In the genomic region with DNA sequence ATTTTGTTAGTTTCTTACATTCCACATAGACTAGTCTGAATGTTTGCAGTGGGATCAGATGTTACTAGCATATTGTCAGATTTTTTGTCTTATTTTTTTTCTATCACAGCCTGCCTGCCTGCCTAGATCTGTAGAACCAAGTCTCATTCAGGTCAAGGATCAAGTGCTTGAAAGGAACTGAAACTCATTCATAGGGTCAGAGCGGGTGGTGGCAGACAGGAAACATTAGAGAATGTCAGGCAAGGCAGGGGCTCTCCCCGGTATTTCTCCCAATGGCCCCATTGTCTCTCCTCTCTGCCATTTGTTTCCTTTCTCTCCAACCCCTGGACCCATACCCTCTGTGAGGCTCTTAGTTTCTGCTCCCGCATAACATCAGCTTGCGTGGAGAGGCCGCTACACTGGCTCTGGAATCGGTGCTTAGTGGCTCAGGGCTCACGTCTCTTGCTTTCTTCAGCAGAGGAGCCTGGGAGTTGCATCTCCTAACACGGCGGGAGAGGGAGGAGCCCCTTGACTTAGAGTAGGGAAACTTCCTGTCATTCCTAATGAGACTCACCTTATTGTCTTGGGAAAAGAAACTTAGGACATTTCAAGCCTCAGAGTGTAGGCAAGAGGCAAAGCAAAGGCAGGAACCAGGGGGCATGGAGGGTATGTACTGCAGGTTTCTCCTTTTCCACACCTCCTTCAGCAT, we compare ENCODE assay signal across 11 cellular contexts. TPM values are rescaled to one million over a fixed set of nuclear protein-coding genes. Genes with fewer than 3 reads are reported as not detected.
A peak's percentile ranks its signal among the peaks of the same experiment; 100 is the strongest.
DNase-seq lines count a peak whose midpoint lies in the region; ATAC-seq and TF ChIP-seq lines count a peak whose summit lies in the region.
"Had no signal": no experiment of that assay in that cellular context is flagged by ENCODE, and none has a peak within 500 bp of the region (broad histone marks: within the 10 kb centered on the region; RNA-seq: fewer than 3 reads in every experiment).

No MANE protein-coding gene starts in this region.

- peaks cover 2% of the 10 kb centered on the region; the same call in 1 of the 2 replicates for H3K27me3 ChIP-seq in BE2C

- peaks cover 38% of the 10 kb centered on the region for H3K27me3 Mint-ChIP-seq in activated T-cell treated with anti-CD3 and anti-CD28 coated beads, Interleukin-2, amount 50 U/mL, for 4 hours (ENCODE audit: low read depth)

- peak; percentile 41 for DNase-seq in NCI-H2227 treated with DMSO at 0.1 percent for 48 hours (lab: John Stamatoyannopoulos, UW)
- no peak for DNase-seq in NCI-H2227 (lab: John Stamatoyannopoulos, UW; ENCODE audit: unreplicated experiment)
- peak; percentile 80 for DNase-seq in pons (ENCODE audit: low spot score)
- no peak for DNase-seq in BE2C
- no peak for DNase-seq in activated T-cell treated with anti-CD3 and anti-CD28 coated beads, Interleukin-2, amount 50 U/mL, for 4 hours
- no peak for DNase-seq in OCI-M1 (lab: John Stamatoyannopoulos, UW)
- DNase-seq: hippocampal formation; NCI-H1930; stimulated activated naive CD4-positive, alpha-beta T cell treated with Interleukin-2 at 50 U/mL for 16 hours had no signal

- no peaks in the 10 kb centered on the region for H3K36me3 Mint-ChIP-seq in activated T-cell treated with anti-CD3 and anti-CD28 coated beads, Interleukin-2, amount 50 U/mL, for 4 hours (ENCODE audit: insufficient read depth)

- no peaks in the 10 kb centered on the region for H3K9me3 Mint-ChIP-seq in activated T-cell treated with anti-CD3 and anti-CD28 coated beads, Interleukin-2, amount 50 U/mL, for 4 hours

- no peaks in the 10 kb centered on the region for H3K36me3 ChIP-seq in BE2C

- no peak overlapping the region for H3K4me3 Mint-ChIP-seq in activated T-cell treated with anti-CD3 and anti-CD28 coated beads, Interleukin-2, amount 50 U/mL, for 4 hours

- no peak for TF ChIP-seq CTCF in BE2C (IDR thresholded peaks at IDR 0.05; ENCODE audit: low read depth, low read length)

- H3K9me3 ChIP-seq in BE2C = no peaks in the 10 kb centered on the region

- H3K4me3 ChIP-seq in BE2C (ENCODE audit: low read depth, low read length) = no peak overlapping the region

- peaks cover 17% of the 10 kb centered on the region for H3K4me1 Mint-ChIP-seq in activated T-cell treated with anti-CD3 and anti-CD28 coated beads, Interleukin-2, amount 50 U/mL, for 4 hours (ENCODE audit: low read depth)

- H3K4me1 ChIP-seq in BE2C = no peaks in the 10 kb centered on the region

- ATAC-seq in HG02610 (IDR thresholded peaks at IDR 0.05; ENCODE audit: unreplicated experiment) (peak; percentile 86), HG03571 (IDR thresholded peaks at IDR 0.05; ENCODE audit: unreplicated experiment) (peak; percentile 95)
- ATAC-seq in activated T-cell treated with anti-CD3 and anti-CD28 coated beads, Interleukin-2, amount 50 U/mL, for 4 hours = no peak

RNA-seq across cellular contexts. Expression of a gene that starts 35.6 kb away (rescaled TPM):
- 0.32 TPM for polyA plus RNA-seq in BE2C (2012; ENCODE audit: insufficient read depth, insufficient read length, low read depth)
- 10 to 100 TPM; 50.3 to 54.0 (median 52.8) TPM for total RNA-seq in activated T-cell treated with anti-CD3 and anti-CD28 coated beads, Interleukin-2, amount 50 U/mL, for 4 hours

Comparison
In these comparisons a context has a peak if more than half of its experiments do, and no peak if none do; other contexts are left out.
1. DNase-seq: peak in NCI-H2227 treated with DMSO at 0.1 percent for 48 hours (single experiment) and pons (single experiment); none in NCI-H2227 (single experiment), BE2C (single experiment), activated T-cell treated with anti-CD3 and anti-CD28 coated beads, Interleukin-2, amount 50 U/mL, for 4 hours (single experiment) and OCI-M1 (single experiment).
2. ATAC-seq: peak in HG02610 (single experiment) and HG03571 (single experiment); none in activated T-cell treated with anti-CD3 and anti-CD28 coated beads, Interleukin-2, amount 50 U/mL, for 4 hours (0 of 2).